11 cellular contexts compared by ENCODE assay signal in genomic region chr10:119449760-119450461, GRCh38.
A peak's percentile ranks its signal among the peaks of the same experiment; 100 is the strongest.
DNase-seq lines count a peak whose midpoint lies in the region; ATAC-seq, FAIRE-seq and TF ChIP-seq lines count a peak whose summit lies in the region.
"Had no signal": no experiment of that assay in that cellular context is flagged by ENCODE, and none has a peak within 500 bp of the region (broad histone marks: within the 10 kb centered on the region; RNA-seq: fewer than 3 reads in every experiment).

No MANE protein-coding gene starts in this region.

- H3K27ac ChIP-seq in A673 (ENCODE audit: low read depth, low read length, poor library complexity, severe bottlenecking) (no peak overlapping the region), HCT116 (ENCODE audit: low read depth, low read length) (no peak overlapping the region), K562 (ENCODE audit: extremely low read depth, low read depth, low read length) (no peak overlapping the region), lower lobe of right lung (peak overlapping the region; percentile 31), HepG2 (ENCODE audit: extremely low read length, insufficient read depth, low read length) (no peak overlapping the region)

- no peak for TF ChIP-seq CTCF in A673 (conservative IDR thresholded peaks at IDR 0.05; ENCODE audit: low read depth, low read length)
- no peak for TF ChIP-seq CTCF in HCT116 (IDR thresholded peaks at IDR 0.05 in 2 of 3, conservative IDR thresholded peaks at IDR 0.05 in 1 of 3; ENCODE audit: borderline replicate concordance in 1 of 3, insufficient read depth in 1 of 3, low read depth in 2 of 3, low read length in 2 of 3)
- no peak for TF ChIP-seq CTCF in K562 (IDR thresholded peaks at IDR 0.05 in 2 of 3, conservative IDR thresholded peaks at IDR 0.05 in 1 of 3; ENCODE audit: insufficient read depth in 2 of 3, low read depth in 1 of 3, low read length in 3 of 3)
- no peak for TF ChIP-seq CTCF in lower lobe of right lung (IDR thresholded peaks at IDR 0.05)
- TF ChIP-seq CTCF in HepG2 (CRISPR knock-in tag; IDR thresholded peaks at IDR 0.05) = no peak

- no peak overlapping the region for H3K4me3 Mint-ChIP-seq in activated CD4-positive, alpha-beta T cell treated with anti-CD3 and anti-CD28 coated beads for 36 hours
- H3K4me3 Mint-ChIP-seq: activated CD4-positive, alpha-beta T cell treated with anti-CD3 and anti-CD28 coated beads, Interleukin-2, amount 10 ng/mL, durations not matched to agents 7 days and 5 days had no signal

- no peaks in the 10 kb centered on the region for H3K9me1 ChIP-seq in K562 (ENCODE audit: control insufficient read depth, insufficient read depth, low read length)

- no peak overlapping the region for H3K27ac Mint-ChIP-seq in activated CD4-positive, alpha-beta T cell treated with anti-CD3 and anti-CD28 coated beads for 36 hours
- H3K27ac Mint-ChIP-seq: activated CD4-positive, alpha-beta T cell treated with anti-CD3 and anti-CD28 coated beads, Interleukin-2, amount 10 ng/mL, durations not matched to agents 7 days and 5 days had no signal

- BruUV-seq in A673 (replicated peaks; lab: Mats Ljungman, UMichigan) (no TSS peak), HCT116 (replicated peaks; lab: Mats Ljungman, UMichigan) (no TSS peak), K562 (replicated peaks; lab: Mats Ljungman, UMichigan) (no TSS peak), HepG2 (replicated peaks; lab: Mats Ljungman, UMichigan) (no TSS peak)

- POLR2A ChIA-PET in A673 (lab: Charles Lee; ENCODE audit: low non-redundant PET) (no interaction called here), HCT116 (lab: Charles Lee) (no interaction called here), K562 (lab: Yijun Ruan, JAX) (no interaction called here), HepG2 (lab: Yijun Ruan, JAX) (no interaction called here)
- POLR2A ChIA-PET in activated CD4-positive, alpha-beta T cell treated with anti-CD3 and anti-CD28 coated beads for 36 hours (lab: Charles Lee) = no interaction called here

- no peaks in the 10 kb centered on the region for H3K9me3 ChIP-seq in A673 (ENCODE audit: low read depth, low read length, poor library complexity, severe bottlenecking)
- no peaks in the 10 kb centered on the region for H3K9me3 ChIP-seq in HCT116 (ENCODE audit: control insufficient read depth in 1 of 2, insufficient read depth in 1 of 2, low read depth in 1 of 2, low read length in 2 of 2)
- no peaks in the 10 kb centered on the region for H3K9me3 ChIP-seq in K562 (replicated peaks; ENCODE audit: control insufficient read depth, insufficient read depth, low read depth, low read length)
- H3K9me3 ChIP-seq in lower lobe of right lung = no peaks in the 10 kb centered on the region
- H3K9me3 ChIP-seq in HepG2 (ENCODE audit: low read length) = no peaks in the 10 kb centered on the region

- H2AFZ ChIP-seq in HCT116 (ENCODE audit: low read depth, low read length, poor library complexity, severe bottlenecking) (no peak overlapping the region), K562 (ENCODE audit: low read depth, low read length) (no peak overlapping the region), HepG2 (ENCODE audit: low read length) (no peak overlapping the region)

- H3K4me3 ChIP-seq in A673 (ENCODE audit: low read depth, low read length, poor library complexity, severe bottlenecking) = no peak overlapping the region
- no peak overlapping the region for H3K4me3 ChIP-seq in HCT116 (replicated peaks in 1 of 2; ENCODE audit: low read depth in 1 of 2, low read length in 2 of 2)
- no peak overlapping the region for H3K4me3 ChIP-seq in K562
- H3K4me3 ChIP-seq in lower lobe of right lung = no peak overlapping the region
- no peak overlapping the region for H3K4me3 ChIP-seq in HepG2 (replicated peaks in 1 of 3; ENCODE audit: insufficient read depth in 1 of 3, low read depth in 2 of 3, low read length in 3 of 3)

- H3K9me3 Mint-ChIP-seq in activated CD4-positive, alpha-beta T cell treated with anti-CD3 and anti-CD28 coated beads for 36 hours (ENCODE audit: low read depth) = no peaks in the 10 kb centered on the region
- H3K9me3 Mint-ChIP-seq: activated CD4-positive, alpha-beta T cell treated with anti-CD3 and anti-CD28 coated beads, Interleukin-2, amount 10 ng/mL, durations not matched to agents 7 days and 5 days had no signal

- FAIRE-seq in K562 (lab: Jason Lieb, UNC) (no peak), HepG2 (lab: Jason Lieb, UNC) (no peak)
- FAIRE-seq: H1 had no signal

- TF ChIP-seq RAD21 in HCT116 (IDR thresholded peaks at IDR 0.05; ENCODE audit: low read depth) (no peak), K562 (CRISPR knock-in tag; conservative IDR thresholded peaks at IDR 0.05 in 1 of 2, IDR thresholded peaks at IDR 0.05 in 1 of 2) (no peak), HepG2 (CRISPR knock-in tag; IDR thresholded peaks at IDR 0.05) (no peak)

- peak; percentile 83 for DNase-seq in A673 (ENCODE audit: low spot score)
- no peak for DNase-seq in HCT116 (ENCODE audit: low read depth, low spot score)
- no peak for DNase-seq in K562 (ENCODE audit: extremely low read depth in 1 of 4, low spot score in 3 of 4)
- DNase-seq in lower lobe of right lung = peak; percentile 54
- DNase-seq in HepG2 (ENCODE audit: low spot score) = no peak
- DNase-seq in activated T-cell treated with anti-CD3 and anti-CD28 coated beads, Interleukin-2, amount 50 U/mL, for 1 hour = no peak
- no peak for DNase-seq in stimulated activated CD4-positive, alpha-beta T cell treated with anti-CD3 and anti-CD28 coated beads, Interleukin-4, amount 100 ng/mL, for 4 hours
- DNase-seq in activated CD4-positive, alpha-beta T cell treated with anti-CD3 and anti-CD28 coated beads for 36 hours = no peak
- DNase-seq: activated CD4-positive, alpha-beta T cell treated with anti-CD3 and anti-CD28 coated beads, Interleukin-2, amount 10 ng/mL, durations not matched to agents 7 days and 5 days; NCI-H1105 treated with DMSO at 0.1 percent for 48 hours had no signal

- no peaks in the 10 kb centered on the region for H3K4me1 ChIP-seq in A673 (ENCODE audit: insufficient read depth, low read length, poor library complexity, severe bottlenecking)
- peaks cover 10 to 23% of the 10 kb centered on the region in 2 experiments for H3K4me1 ChIP-seq in HCT116 (ENCODE audit: control insufficient read depth in 1 of 2, insufficient read depth in 2 of 2, low read length in 2 of 2)
- H3K4me1 ChIP-seq in K562 (replicated peaks in 1 of 2; ENCODE audit: control insufficient read depth in 2 of 2, insufficient read depth in 2 of 2, low read length in 2 of 2) = peaks cover 0 to 7% of the 10 kb centered on the region in 2 experiments; a peak in 2 of 5 replicates
- peaks cover 12% of the 10 kb centered on the region for H3K4me1 ChIP-seq in lower lobe of right lung
- H3K4me1 ChIP-seq in HepG2 (ENCODE audit: insufficient read depth, low read length) = peaks cover 8% of the 10 kb centered on the region

- H3K27me3 Mint-ChIP-seq in activated CD4-positive, alpha-beta T cell treated with anti-CD3 and anti-CD28 coated beads for 36 hours = no peaks in the 10 kb centered on the region
- H3K27me3 Mint-ChIP-seq: activated CD4-positive, alpha-beta T cell treated with anti-CD3 and anti-CD28 coated beads, Interleukin-2, amount 10 ng/mL, durations not matched to agents 7 days and 5 days had no signal

- H3K79me2 ChIP-seq in HCT116 (ENCODE audit: insufficient read depth, low read length) (no peaks in the 10 kb centered on the region), K562 (ENCODE audit: control insufficient read depth, insufficient read depth, low read length) (no peaks in the 10 kb centered on the region), HepG2 (ENCODE audit: insufficient read depth, low read length) (no peaks in the 10 kb centered on the region)

- TF ChIP-seq POLR2A in HCT116 (IDR thresholded peaks at IDR 0.05; ENCODE audit: borderline replicate concordance, extremely low read depth, insufficient read depth, insufficient read length) = no peak
- no peak for TF ChIP-seq POLR2A in K562 (conservative IDR thresholded peaks at IDR 0.05)
- TF ChIP-seq POLR2A in HepG2 (IDR thresholded peaks at IDR 0.05; ENCODE audit: insufficient read depth in 1 of 2, low read depth in 2 of 2, low read length in 2 of 2) = no peak

- intact Hi-C loops in A673 (cut with micrococcal nuclease; ENCODE audit: unreplicated experiment) = no loop called here
- intact Hi-C loops in HCT116 (cut with micrococcal nuclease) = no loop called here
- intact Hi-C loops in K562 (cut with micrococcal nuclease) = loop anchor here (5.0 to 10.0 kb wide), 2 partner anchors 95 to 147 kb away; partner anchors contain the start of genes RGS10 and TIAL1
- intact Hi-C loops in lower lobe of right lung (cut with DNase I) = no loop called here
- intact Hi-C loops in HepG2 (cut with micrococcal nuclease; ENCODE audit: unreplicated experiment) = no loop called here
- intact Hi-C loops in activated CD4-positive, alpha-beta T cell treated with anti-CD3 and anti-CD28 coated beads for 36 hours (cut with DNase I, micrococcal nuclease) = loop anchor here in 1 of 2 experiments (5.0 kb wide), 1 partner anchor 92 kb away; the partner anchor contains the start of gene RGS10

- H3K9me2 ChIP-seq in HCT116 (ENCODE audit: insufficient read depth) = no peaks in the 10 kb centered on the region

- no peaks in the 10 kb centered on the region for H3K36me3 Mint-ChIP-seq in activated CD4-positive, alpha-beta T cell treated with anti-CD3 and anti-CD28 coated beads for 36 hours (ENCODE audit: low read depth)

- CTCF ChIA-PET in A673 (lab: Charles Lee) (interaction anchor here (0.6 to 0.9 kb wide), 2 partner anchors 102 to 243 kb away, joined by 3 to 9 read pairs; partner anchors contain the start of gene GRK5), HCT116 (lab: Charles Lee) (interaction anchor here (1.7 kb wide), 1 partner anchor 250 kb away, joined by 5 read pairs; no protein-coding TSS in a partner anchor), K562 (lab: Yijun Ruan, JAX; ENCODE audit: low intra/inter-chr PET ratio) (no interaction called here), HepG2 (lab: Yijun Ruan, JAX; ENCODE audit: low intra/inter-chr PET ratio, low total read pairs) (no interaction called here)
- CTCF ChIA-PET in activated CD4-positive, alpha-beta T cell treated with anti-CD3 and anti-CD28 coated beads for 36 hours (lab: Charles Lee) = no interaction called here

- no peak for ATAC-seq in HCT116
- ATAC-seq in K562 = no peak
- ATAC-seq in lower lobe of right lung = peak; percentile 67 to 79
- ATAC-seq in HepG2 = no peak
- ATAC-seq in activated CD4-positive, alpha-beta T cell treated with anti-CD3 and anti-CD28 coated beads for 36 hours = no peak

- peaks cover 5% of the 10 kb centered on the region for H3K4me1 Mint-ChIP-seq in activated CD4-positive, alpha-beta T cell treated with anti-CD3 and anti-CD28 coated beads for 36 hours

- H3K9ac ChIP-seq in HCT116 (ENCODE audit: low read length) (peak overlapping the region; percentile 14; the same call in 1 of the 2 replicates), K562 (ENCODE audit: insufficient read depth in 1 of 2, low read depth in 2 of 2, low read length in 2 of 2) (no peak overlapping the region), HepG2 (ENCODE audit: insufficient read depth, low read depth, low read length) (no peak overlapping the region)

- WGBS in K562 (ENCODE audit: insufficient coverage, low coverage, missing lambda C conversion rate) = 10% methylated on average over 13 of the region's 16 CpGs
- 93% methylated on average over 14 of the region's 16 CpGs for WGBS in HepG2 (ENCODE audit: low lambda C conversion rate)

- TF ChIP-seq EP300 in K562 (IDR thresholded peaks at IDR 0.05; ENCODE audit: low read length) = no peak
- TF ChIP-seq EP300 in HepG2 (IDR thresholded peaks at IDR 0.05; ENCODE audit: low read depth in 2 of 2, low read length in 2 of 2) = no peak
- no peak for TF ChIP-seq EP300 in HepG2 (CRISPR knock-in tag; IDR thresholded peaks at IDR 0.05; ENCODE audit: borderline replicate concordance)

- RAD21 ChIA-PET in HCT116 (lab: Charles Lee; ENCODE audit: low non-redundant PET in 1 of 2, low total read pairs in 2 of 2, uncharacterized antibody in 2 of 2, unreplicated experiment in 2 of 2) = interaction anchor here in 1 of 2 experiments (1.1 kb wide), 1 partner anchor 40 kb away, joined by 3 read pairs; no protein-coding TSS in a partner anchor

- H3K36me3 ChIP-seq in A673 (ENCODE audit: insufficient read depth, low read length, poor library complexity, severe bottlenecking) (peaks cover 16% of the 10 kb centered on the region), HCT116 (ENCODE audit: control insufficient read depth in 1 of 2, insufficient read depth in 2 of 2, low read length in 2 of 2) (no peaks in the 10 kb centered on the region), K562 (ENCODE audit: control insufficient read depth, insufficient read depth, low read length) (no peaks in the 10 kb centered on the region), lower lobe of right lung (peaks cover 88% of the 10 kb centered on the region), HepG2 (replicated peaks in 1 of 2; ENCODE audit: control insufficient read depth in 1 of 2, insufficient read depth in 2 of 2, low read length in 2 of 2) (peaks cover 0 to 5% of the 10 kb centered on the region in 2 experiments; a peak in 2 of 5 replicates)

- H3K27me3 ChIP-seq in A673 (replicated peaks; ENCODE audit: insufficient read depth, low read depth, low read length, poor library complexity) (no peaks in the 10 kb centered on the region), HCT116 (ENCODE audit: insufficient read depth, low read length) (no peaks in the 10 kb centered on the region), K562 (ENCODE audit: control insufficient read depth in 2 of 2, insufficient read depth in 2 of 2, low read length in 2 of 2) (peaks cover 0 to 55% of the 10 kb centered on the region in 2 experiments; a peak in 4 of 5 replicates), lower lobe of right lung (ENCODE audit: low read depth) (no peaks in the 10 kb centered on the region), HepG2 (ENCODE audit: control insufficient read depth in 1 of 2, insufficient read depth in 2 of 2, low read length in 2 of 2) (no peaks in the 10 kb centered on the region)

- in situ Hi-C loops in K562 (cut with MboI) (no loop called here), HepG2 (cut with HindIII; ENCODE audit: extremely low pct_ligation_motif_present, low pct_unique_long_range_greater_than_20kb) (loop anchor here (5.0 to 10.0 kb wide), 2 partner anchors 42 to 255 kb away; no protein-coding TSS in a partner anchor)

- H4K20me1 ChIP-seq in HCT116 (ENCODE audit: insufficient read depth) (no peaks in the 10 kb centered on the region), K562 (replicated peaks; ENCODE audit: control insufficient read depth, insufficient read depth, low read length) (no peaks in the 10 kb centered on the region), HepG2 (ENCODE audit: insufficient read depth, low read length) (no peaks in the 10 kb centered on the region)

- H3K4me2 ChIP-seq in HCT116 (ENCODE audit: low read length) (peak overlapping the region; percentile 52), K562 (ENCODE audit: insufficient read depth, low read length) (no peak overlapping the region), HepG2 (ENCODE audit: low read depth, low read length) (no peak overlapping the region)

Comparison
In these comparisons a context has a peak if more than half of its experiments do, and no peak if none do; other contexts are left out.
1. DNase-seq: peak in A673 (single experiment) and lower lobe of right lung (single experiment); none in HCT116 (single experiment), K562 (0 of 4), HepG2 (single experiment), activated T-cell treated with anti-CD3 and anti-CD28 coated beads, Interleukin-2, amount 50 U/mL, for 1 hour (single experiment), stimulated activated CD4-positive, alpha-beta T cell treated with anti-CD3 and anti-CD28 coated beads, Interleukin-4, amount 100 ng/mL, for 4 hours (0 of 2) and activated CD4-positive, alpha-beta T cell treated with anti-CD3 and anti-CD28 coated beads for 36 hours (single experiment).
2. ATAC-seq: peak in lower lobe of right lung (2 of 2); none in HCT116 (single experiment), K562 (single experiment), HepG2 (single experiment) and activated CD4-positive, alpha-beta T cell treated with anti-CD3 and anti-CD28 coated beads for 36 hours (single experiment).
3. CTCF ChIA-PET loops: an anchor here in A673 (0.6 to 0.9 kb wide) and HCT116 (1.7 kb wide); none called in K562, HepG2 and activated CD4-positive, alpha-beta T cell treated with anti-CD3 and anti-CD28 coated beads for 36 hours.